In genomic region chr7:25125137-25125946, GRCh38 we compare ENCODE assay signal across 8 cellular contexts. TPM values are rescaled to one million over a fixed set of nuclear protein-coding genes. Genes with fewer than 3 reads are reported as not detected.
DNase-seq lines count a peak whose midpoint lies in the region; ATAC-seq, FAIRE-seq and TF ChIP-seq lines count a peak whose summit lies in the region.

TSS of gene CYCS (minus strand) at chr7:25125260. CDS start at chr7:25124119, 1,141 bp downstream.

- H3K27me3 ChIP-seq in keratinocyte (ENCODE audit: control insufficient read depth, extremely low read depth, insufficient read depth, low read length): no peaks in the 10 kb centered on the region

- TF ChIP-seq CTCF in chondrocyte (IDR thresholded peaks at IDR 0.05): peak; percentile 9
- no peak for TF ChIP-seq CTCF in keratinocyte (optimal IDR thresholded peaks at IDR 0.05 in 1 of 3, IDR thresholded peaks at IDR 0.05 in 1 of 3, conservative IDR thresholded peaks at IDR 0.05 in 1 of 3; ENCODE audit: extremely low read depth in 1 of 3, insufficient read depth in 2 of 3, low read length in 3 of 3)

- H3K36me3 ChIP-seq in keratinocyte (ENCODE audit: control insufficient read depth in 2 of 2, extremely low read depth in 1 of 2, insufficient read depth in 2 of 2, low read length in 2 of 2): peaks cover 10 to 22% of the 10 kb centered on the region in 2 experiments

- dilution Hi-C loops in keratinocyte (cut with MboI; ENCODE audit: extremely low pct_ligation_motif_present, low sequenced_read_pairs): no loop called here

- peak; percentile 96 for ATAC-seq in HG03439 (IDR thresholded peaks at IDR 0.05; ENCODE audit: unreplicated experiment)

- H4K20me1 ChIP-seq in keratinocyte (ENCODE audit: control insufficient read depth, extremely low read depth, insufficient read depth, low read length): peaks cover 2% of the 10 kb centered on the region

- peak within 1 kb of the TSS; percentile 89 for H3K27ac ChIP-seq in keratinocyte (ENCODE audit: control insufficient read depth, insufficient read depth, low read length)

- H3K79me2 ChIP-seq in keratinocyte (ENCODE audit: control insufficient read depth, insufficient read depth, low read length): peaks cover 34% of the 10 kb centered on the region

- H3K27me3 Mint-ChIP-seq in chondrocyte (ENCODE audit: low read depth): no peaks in the 10 kb centered on the region

- peak within 1 kb of the TSS; percentile 92 for H3K9ac ChIP-seq in keratinocyte (ENCODE audit: control insufficient read depth, extremely low read depth, insufficient read depth, low read length)

- H3K36me3 Mint-ChIP-seq in chondrocyte (ENCODE audit: low read depth): peaks cover 21% of the 10 kb centered on the region

- no peaks in the 10 kb centered on the region for H3K9me3 ChIP-seq in keratinocyte (ENCODE audit: control insufficient read depth, low read depth, low read length)

- no peaks in the 10 kb centered on the region for H3K9me3 Mint-ChIP-seq in chondrocyte (ENCODE audit: low read depth)

- peak; percentile 100 for TF ChIP-seq POLR2A in GM19193 (IDR thresholded peaks at IDR 0.05; ENCODE audit: extremely low read depth, insufficient read depth, insufficient read length)

- no peaks in the 10 kb centered on the region for H3K9me1 ChIP-seq in keratinocyte (ENCODE audit: control insufficient read depth, extremely low read depth, insufficient read depth, low read length)

- H3K27ac Mint-ChIP-seq in chondrocyte (ENCODE audit: unreplicated experiment): peak within 1 kb of the TSS; percentile 99

- DNase-seq in AML-193 (lab: John Stamatoyannopoulos, UW): peak; percentile 98 to 99
- peak; percentile 96 for DNase-seq in NCI-H510A treated with DMSO at 0.1 percent for 48 hours (lab: John Stamatoyannopoulos, UW)
- peak; percentile 97 to 98 for DNase-seq in activated CD4-positive, alpha-beta T cell treated with anti-CD3 and anti-CD28 coated beads for 24 hours (ENCODE audit: low read depth in 2 of 2)
- peak; percentile 100 for DNase-seq in chondrocyte (ENCODE audit: low spot score)
- DNase-seq in keratinocyte (ENCODE audit: low read depth, low spot score): peak; percentile 99
- peak; percentile 98 to 99 for DNase-seq in stimulated activated CD4-positive, alpha-beta T cell treated with anti-CD3 and anti-CD28 coated beads, Interleukin-15, amount 100 ng/mL, for 1 hour (ENCODE audit: low read depth in 1 of 2, low spot score in 1 of 2)

- peak within 1 kb of the TSS; percentile 96 for H3K4me2 ChIP-seq in keratinocyte (ENCODE audit: control insufficient read depth, extremely low read depth, insufficient read depth, low read depth, low read length)

- H3K4me3 ChIP-seq in keratinocyte (ENCODE audit: control insufficient read depth in 2 of 3, extremely low read depth in 1 of 3, insufficient read depth in 2 of 3, low read depth in 1 of 3, low read length in 3 of 3): peak within 1 kb of the TSS; percentile 77 to 94 (median 86)

- peaks cover 9% of the 10 kb centered on the region for H3K4me1 ChIP-seq in keratinocyte (ENCODE audit: control insufficient read depth, extremely low read depth, insufficient read depth, low read length)

- H3K4me3 Mint-ChIP-seq in chondrocyte (ENCODE audit: unreplicated experiment): peak within 1 kb of the TSS; percentile 99

- peaks cover 27% of the 10 kb centered on the region for H3K4me1 Mint-ChIP-seq in chondrocyte (ENCODE audit: low read depth)

- H2AFZ ChIP-seq in keratinocyte (ENCODE audit: control insufficient read depth, low read length): peak within 1 kb of the TSS; percentile 100

- peak; percentile 93 for FAIRE-seq in keratinocyte (lab: Jason Lieb, UNC)

RNA-seq across cellular contexts. Expression of gene CYCS, which starts in this region (rescaled TPM):
- 72.6 to 94.4 TPM (median 76.7 TPM) in 3 replicates for total RNA-seq in chondrocyte
- polyA plus RNA-seq in keratinocyte: 83.6 to 176 TPM (median 94.7 TPM) in 3 replicates
- polyA plus RNA-seq in keratinocyte (2011; ENCODE audit: low read depth): 220 TPM
- 85.4 and 180 TPM in 2 replicates for polyA plus RNA-seq in keratinocyte (2011; cell fraction: cytosol; rRNA removed)
- 45.5 and 59.1 TPM in 2 replicates for polyA plus RNA-seq in keratinocyte (2011; cell fraction: nucleus; rRNA removed)
- 112 and 146 TPM in 2 replicates for polyA plus RNA-seq in keratinocyte (2012; ENCODE audit: low replicate concordance)
- 5.7 to 44.6 TPM (median 14.2 TPM) in 3 replicates for polyA minus RNA-seq in keratinocyte
- polyA minus RNA-seq in keratinocyte (2011; cell fraction: cytosol; rRNA and poly(A)+ RNA removed): 32.4 TPM
- 14.2 and 26.8 TPM in 2 replicates for polyA minus RNA-seq in keratinocyte (2011; cell fraction: nucleus; rRNA and poly(A)+ RNA removed)

Comparison
In these comparisons a context has a peak if more than half of its experiments do, and no peak if none do; other contexts are left out.
1. Peak in every context shown above with its lines: DNase-seq, ATAC-seq, H3K4me3 ChIP-seq and H3K27ac ChIP-seq.